In genomic region chr2:150977296-150977695, GRCh38 we compare ENCODE assay signal across 20 cellular contexts.
"Had no signal": no experiment of that assay in that cellular context is flagged by ENCODE, and none has a peak within 500 bp of the region (broad histone marks: within the 10 kb centered on the region; RNA-seq: fewer than 3 reads in every experiment).

No MANE protein-coding gene starts in this region.

- H3K4me3 Mint-ChIP-seq: activated CD4-positive, alpha-beta memory T cell treated with anti-CD3 and anti-CD28 coated beads, Interleukin-2, amount 10 ng/mL, durations not matched to agents 7 days and 5 days; activated CD4-positive, alpha-beta T cell treated with anti-CD3 and anti-CD28 coated beads, Interleukin-2, amount 10 ng/mL, durations not matched to agents 24 days and 14 days; activated naive CD4-positive, alpha-beta T cell treated with anti-CD3 and anti-CD28 coated beads, Interleukin-2, amount 10 ng/mL, durations not matched to agents 7 days and 5 days; naive thymus-derived CD8-positive, alpha-beta T cell; T-helper 17 cell had no signal

- H3K4me1 ChIP-seq: left ventricle myocardium inferior had no signal

- H3K9me3 Mint-ChIP-seq: activated CD4-positive, alpha-beta memory T cell treated with anti-CD3 and anti-CD28 coated beads, Interleukin-2, amount 10 ng/mL, durations not matched to agents 7 days and 5 days; activated CD4-positive, alpha-beta T cell treated with anti-CD3 and anti-CD28 coated beads, Interleukin-2, amount 10 ng/mL, durations not matched to agents 24 days and 14 days; activated naive CD4-positive, alpha-beta T cell treated with anti-CD3 and anti-CD28 coated beads, Interleukin-2, amount 10 ng/mL, durations not matched to agents 7 days and 5 days; naive thymus-derived CD8-positive, alpha-beta T cell had no signal

- DNase-seq: activated CD4-positive, alpha-beta memory T cell treated with anti-CD3 and anti-CD28 coated beads, Interleukin-2, amount 10 ng/mL, durations not matched to agents 7 days and 5 days; activated CD4-positive, alpha-beta T cell treated with anti-CD3 and anti-CD28 coated beads, Interleukin-2, amount 10 ng/mL, durations not matched to agents 24 days and 14 days; activated effector memory CD4-positive, alpha-beta T cell treated with anti-CD3 and anti-CD28 coated beads, Interleukin-2, amount 50 U/mL, for 16 hours; activated naive CD4-positive, alpha-beta T cell treated with anti-CD3 and anti-CD28 coated beads, Interleukin-2, amount 10 ng/mL, durations not matched to agents 7 days and 5 days; activated T-cell treated with anti-CD3 and anti-CD28 coated beads for 4 hours; amygdala; cortex of kidney; erythroblast; foreskin fibroblast; hippocampal formation; left ventricle myocardium inferior; naive thymus-derived CD8-positive, alpha-beta T cell; right cardiac atrium; stimulated activated CD4-positive, alpha-beta T cell treated with anti-CD3 and anti-CD28 coated beads, Interleukin-4, amount 100 ng/mL, for 24 hours; stimulated activated naive CD4-positive, alpha-beta T cell treated with Interleukin-2 at 50 U/mL for 16 hours; SW 1271; T-helper 17 cell had no signal

- H3K36me3 ChIP-seq: cardiac muscle cell, left ventricle myocardium inferior, thoracic aorta had no signal

- ATAC-seq: naive thymus-derived CD8-positive, alpha-beta T cell; right cardiac atrium; T-helper 17 cell had no signal

- H3K27me3 ChIP-seq: cardiac muscle cell had no signal

- H3K27ac ChIP-seq: left ventricle myocardium inferior, SK-N-MC, thoracic aorta had no signal

- H3K4me3 ChIP-seq: cardiac muscle cell, left ventricle myocardium inferior, SK-N-MC, thoracic aorta had no signal

- H3K27ac Mint-ChIP-seq: activated CD4-positive, alpha-beta memory T cell treated with anti-CD3 and anti-CD28 coated beads, Interleukin-2, amount 10 ng/mL, durations not matched to agents 7 days and 5 days; activated CD4-positive, alpha-beta T cell treated with anti-CD3 and anti-CD28 coated beads, Interleukin-2, amount 10 ng/mL, durations not matched to agents 24 days and 14 days; activated naive CD4-positive, alpha-beta T cell treated with anti-CD3 and anti-CD28 coated beads, Interleukin-2, amount 10 ng/mL, durations not matched to agents 7 days and 5 days; naive thymus-derived CD8-positive, alpha-beta T cell; T-helper 17 cell had no signal

- H3K36me3 Mint-ChIP-seq: activated naive CD4-positive, alpha-beta T cell treated with anti-CD3 and anti-CD28 coated beads, Interleukin-2, amount 10 ng/mL, durations not matched to agents 7 days and 5 days; naive thymus-derived CD8-positive, alpha-beta T cell had no signal

- H3K27me3 Mint-ChIP-seq: activated CD4-positive, alpha-beta memory T cell treated with anti-CD3 and anti-CD28 coated beads, Interleukin-2, amount 10 ng/mL, durations not matched to agents 7 days and 5 days; naive thymus-derived CD8-positive, alpha-beta T cell; T-helper 17 cell had no signal

- H3K4me1 Mint-ChIP-seq: activated CD4-positive, alpha-beta T cell treated with anti-CD3 and anti-CD28 coated beads, Interleukin-2, amount 10 ng/mL, durations not matched to agents 24 days and 14 days; activated naive CD4-positive, alpha-beta T cell treated with anti-CD3 and anti-CD28 coated beads, Interleukin-2, amount 10 ng/mL, durations not matched to agents 7 days and 5 days; naive thymus-derived CD8-positive, alpha-beta T cell; T-helper 17 cell had no signal

- H3K9me3 ChIP-seq: left ventricle myocardium inferior, thoracic aorta had no signal
